ENCODE assay signal across 36 cellular contexts in genomic region chr19:39802958-39803357, GRCh38. TPM values are rescaled to one million over a fixed set of nuclear protein-coding genes. Genes with fewer than 3 reads are reported as not detected.
DNase-seq lines count a peak whose midpoint lies in the region; ATAC-seq, FAIRE-seq and TF ChIP-seq lines count a peak whose summit lies in the region.
"Had no signal": no experiment of that assay in that cellular context is flagged by ENCODE, and none has a peak within 500 bp of the region (broad histone marks: within the 10 kb centered on the region; RNA-seq: fewer than 3 reads in every experiment).

No MANE protein-coding gene starts in this region.

- peaks cover 1% of the 10 kb centered on the region for H3K9me3 Mint-ChIP-seq in neural crest cell
- H3K9me3 Mint-ChIP-seq: activated CD4-positive, alpha-beta T cell treated with anti-CD3 and anti-CD28 coated beads, Interleukin-2, amount 10 ng/mL, durations not matched to agents 24 days and 14 days; dendritic cell treated with granulocyte-macrophage colony-stimulating factor and Interleukin-4, amounts not matched to agents 40 ng/mL and 50 ng/mL, for 4 days; endodermal cell had no signal

- H3K9me3 ChIP-seq in HepG2 (ENCODE audit: low read length) (no peaks in the 10 kb centered on the region), right lobe of liver (no peaks in the 10 kb centered on the region), SJCRH30 (replicated peaks) (no peaks in the 10 kb centered on the region)
- H3K9me3 ChIP-seq: esophagus squamous epithelium, HAP-1, stomach, tibial nerve had no signal

- H2AFZ ChIP-seq in HepG2 (ENCODE audit: low read length): no peak overlapping the region
- H2AFZ ChIP-seq: hepatocyte had no signal

- in situ Hi-C loops in HepG2 (cut with HindIII; ENCODE audit: extremely low pct_ligation_motif_present, low pct_unique_long_range_greater_than_20kb): no loop called here

- no peaks in the 10 kb centered on the region for H4K20me1 ChIP-seq in HepG2 (ENCODE audit: insufficient read depth, low read length)

- H3K9ac ChIP-seq in HepG2 (ENCODE audit: insufficient read depth, low read depth, low read length): no peak overlapping the region
- H3K9ac ChIP-seq: KMS-11 had no signal

- POLR2A ChIA-PET in HepG2 (lab: Yijun Ruan, JAX): no interaction called here

- intact Hi-C loops in HepG2 (cut with micrococcal nuclease; ENCODE audit: unreplicated experiment) (no loop called here), right lobe of liver (cut with DNase I) (no loop called here)

- CTCF ChIA-PET in HepG2 (lab: Yijun Ruan, JAX; ENCODE audit: low intra/inter-chr PET ratio, low total read pairs): no interaction called here

- no peak for DNase-seq in HepG2 (ENCODE audit: low spot score)
- DNase-seq in right lobe of liver: no peak
- DNase-seq in SJCRH30: peak; percentile 78 to 93
- no peak for DNase-seq in neural crest cell (ENCODE audit: low read depth, low spot score)
- no peak for DNase-seq in NK-92 treated with Interleukin-12 subunit alpha and Interleukin-12 subunit beta, amount 100 ng/mL, for 24 hours (lab: John Stamatoyannopoulos, UW)
- DNase-seq in RKO (ENCODE audit: low spot score): no peak
- DNase-seq: activated CD4-positive, alpha-beta T cell treated with anti-CD3 and anti-CD28 coated beads, Interleukin-2, amount 10 ng/mL, durations not matched to agents 24 days and 14 days; activated gamma-delta T cell treated with Interleukin-2 at 50 U/mL for 16 hours; activated T-cell treated with anti-CD3 and anti-CD28 coated beads, Interleukin-2, amount 50 U/mL, for 1 hour; C1 segment of cervical spinal cord; central memory CD4-positive, alpha-beta T cell; DND-41; endodermal cell; esophagus squamous epithelium; foreskin melanocyte; left cardiac atrium; NCI-H1436; NCI-H82; nucleus accumbens; OCI-M1; stimulated activated CD4-positive, alpha-beta T cell treated with anti-CD3 and anti-CD28 coated beads, Interleukin-1b, Interleukin-23, amount 100 ng/mL, for 48 hours; stimulated activated CD8-positive, alpha-beta memory T cell treated with anti-CD3 and anti-CD28 coated beads, Interleukin-4, amount 100 ng/mL, for 48 hours; stomach had no signal

- ATAC-seq in HepG2 (no peak), right lobe of liver (no peak), HG02981 (IDR thresholded peaks at IDR 0.05; ENCODE audit: unreplicated experiment) (no peak)
- ATAC-seq: left cardiac atrium, Right ventricle myocardium inferior had no signal

- H3K27me3 ChIP-seq in HepG2 (ENCODE audit: control insufficient read depth in 1 of 2, insufficient read depth in 2 of 2, low read length in 2 of 2) (peaks cover 0 to 3% of the 10 kb centered on the region in 2 experiments; a peak in 1 of 5 replicates), right lobe of liver (no peaks in the 10 kb centered on the region), SJCRH30 (no peaks in the 10 kb centered on the region; the same call in 1 of the 2 replicates)

- no peak overlapping the region for H3K4me2 ChIP-seq in HepG2 (ENCODE audit: low read depth, low read length)
- H3K4me2 ChIP-seq: hepatocyte, KMS-11 had no signal

- no peaks in the 10 kb centered on the region for H3K4me1 ChIP-seq in HepG2 (ENCODE audit: insufficient read depth, low read length)
- no peaks in the 10 kb centered on the region for H3K4me1 ChIP-seq in right lobe of liver
- H3K4me1 ChIP-seq in SJCRH30: peaks cover 15% of the 10 kb centered on the region
- H3K4me1 ChIP-seq: esophagus squamous epithelium, HAP-1, stomach, tibial nerve had no signal

- no peaks in the 10 kb centered on the region for H3K36me3 Mint-ChIP-seq in neural crest cell (ENCODE audit: low read depth)

- TF ChIP-seq POLR2A in HepG2 (IDR thresholded peaks at IDR 0.05; ENCODE audit: insufficient read depth in 1 of 2, low read depth in 2 of 2, low read length in 2 of 2): no peak
- no peak for TF ChIP-seq POLR2A in right lobe of liver (IDR thresholded peaks at IDR 0.05)

- FAIRE-seq in HepG2 (lab: Jason Lieb, UNC): no peak
- FAIRE-seq: GM18507, HTR-8/SVneo had no signal

- H3K79me2 ChIP-seq in HepG2 (ENCODE audit: insufficient read depth, low read length): no peaks in the 10 kb centered on the region
- H3K79me2 ChIP-seq: hepatocyte had no signal

- H3K4me3 Mint-ChIP-seq in neural crest cell: no peak overlapping the region
- H3K4me3 Mint-ChIP-seq: activated CD4-positive, alpha-beta T cell treated with anti-CD3 and anti-CD28 coated beads, Interleukin-2, amount 10 ng/mL, durations not matched to agents 24 days and 14 days; dendritic cell treated with granulocyte-macrophage colony-stimulating factor and Interleukin-4, amounts not matched to agents 40 ng/mL and 50 ng/mL, for 4 days; endodermal cell; T-helper 2 cell treated with Interferon-gamma antibody and Interleukin-4, amounts not matched to agents 5 μg/mL and 100 μg/mL, for 36 hours had no signal

- 10% methylated on average over 4 of the region's 4 CpGs for WGBS in HepG2 (ENCODE audit: low lambda C conversion rate)
- WGBS in right lobe of liver (ENCODE audit: insufficient coverage, low coverage, low lambda C conversion rate, missing lambda C conversion rate): 0% methylated on average over 1 of the region's 4 CpGs

- H3K27me3 Mint-ChIP-seq in neural crest cell (ENCODE audit: low read depth): peaks cover 28% of the 10 kb centered on the region

- no peaks in the 10 kb centered on the region for H3K36me3 ChIP-seq in HepG2 (replicated peaks in 1 of 2; ENCODE audit: control insufficient read depth in 1 of 2, insufficient read depth in 2 of 2, low read length in 2 of 2)
- H3K36me3 ChIP-seq in right lobe of liver: no peaks in the 10 kb centered on the region
- H3K36me3 ChIP-seq in SJCRH30: no peaks in the 10 kb centered on the region
- H3K36me3 ChIP-seq: esophagus squamous epithelium, HAP-1, stomach, tibial nerve had no signal

- H3K27ac Mint-ChIP-seq in neural crest cell (ENCODE audit: unreplicated experiment): peak overlapping the region; percentile 91
- H3K27ac Mint-ChIP-seq: activated CD4-positive, alpha-beta T cell treated with anti-CD3 and anti-CD28 coated beads, Interleukin-2, amount 10 ng/mL, durations not matched to agents 24 days and 14 days; dendritic cell treated with granulocyte-macrophage colony-stimulating factor and Interleukin-4, amounts not matched to agents 40 ng/mL and 50 ng/mL, for 4 days; endodermal cell; T-helper 2 cell treated with Interferon-gamma antibody and Interleukin-4, amounts not matched to agents 5 μg/mL and 100 μg/mL, for 36 hours had no signal

- TF ChIP-seq CTCF in HepG2 (CRISPR knock-in tag; IDR thresholded peaks at IDR 0.05) (no peak), right lobe of liver (IDR thresholded peaks at IDR 0.05) (no peak), neural crest cell (conservative IDR thresholded peaks at IDR 0.05) (no peak)

- no peak for TF ChIP-seq RAD21 in HepG2 (CRISPR knock-in tag; IDR thresholded peaks at IDR 0.05)

- H3K27ac ChIP-seq in HepG2 (ENCODE audit: extremely low read length, insufficient read depth, low read length): no peak overlapping the region
- H3K27ac ChIP-seq in right lobe of liver: no peak overlapping the region
- no peak overlapping the region for H3K27ac ChIP-seq in SJCRH30
- H3K27ac ChIP-seq: esophagus squamous epithelium, hepatocyte, KMS-11, skin epidermis, stomach, tibial nerve had no signal

- H3K4me3 ChIP-seq in HepG2 (replicated peaks in 1 of 3; ENCODE audit: insufficient read depth in 1 of 3, low read depth in 2 of 3, low read length in 3 of 3): no peak overlapping the region
- no peak overlapping the region for H3K4me3 ChIP-seq in right lobe of liver
- H3K4me3 ChIP-seq in SJCRH30: no peak overlapping the region
- H3K4me3 ChIP-seq: esophagus squamous epithelium, HAP-1, hepatocyte, skin epidermis, stomach, tibial nerve had no signal

- BruUV-seq in HepG2 (replicated peaks; lab: Mats Ljungman, UMichigan): no TSS peak

- no peak for TF ChIP-seq EP300 in HepG2 (IDR thresholded peaks at IDR 0.05; ENCODE audit: low read depth in 2 of 2, low read length in 2 of 2)
- TF ChIP-seq EP300 in HepG2 (CRISPR knock-in tag; IDR thresholded peaks at IDR 0.05; ENCODE audit: borderline replicate concordance): no peak

- H3K4me1 Mint-ChIP-seq in neural crest cell: no peaks in the 10 kb centered on the region
- H3K4me1 Mint-ChIP-seq: activated CD4-positive, alpha-beta T cell treated with anti-CD3 and anti-CD28 coated beads, Interleukin-2, amount 10 ng/mL, durations not matched to agents 24 days and 14 days; endodermal cell had no signal

RNA-seq across cellular contexts. Expression of gene LEUTX, which starts 24.3 kb away (rescaled TPM):
- total RNA-seq in HepG2 (2016; rRNA removed; fragmentation: Illumina TruSeq; extraction: Trizol) (not detected in 2 replicates), right lobe of liver (not detected), neural crest cell (not detected in 2 replicates)
- total RNA-seq in HepG2 (2016; cell fraction: cytosol; rRNA removed; fragmentation: Illumina TruSeq; extraction: Trizol; ENCODE audit: low read depth): not detected in 2 replicates
- total RNA-seq in HepG2 (2016; cell fraction: insoluble cytoplasmic fraction; rRNA removed; fragmentation: Illumina TruSeq; extraction: Trizol): not detected in 2 replicates
- not detected in 2 replicates for total RNA-seq in HepG2 (2016; cell fraction: membrane; rRNA removed; fragmentation: Illumina TruSeq; extraction: Trizol)
- total RNA-seq in HepG2 (2016; cell fraction: nucleus; rRNA removed; fragmentation: Illumina TruSeq; extraction: Trizol): not detected in 2 replicates
- not detected in 2 replicates for polyA plus RNA-seq in HepG2 (2011; rRNA removed)
- polyA plus RNA-seq in HepG2 (2011; cell fraction: cytosol; rRNA removed): not detected in 2 replicates
- not detected in 2 replicates for polyA plus RNA-seq in HepG2 (2011; cell fraction: nucleus; rRNA removed)
- not detected in 2 replicates for polyA plus RNA-seq in HepG2 (2012)
- polyA plus RNA-seq in HepG2 (2016; cell fraction: cytosol; fragmentation: Illumina TruSeq; extraction: Trizol; ENCODE audit: low read depth): not detected in 2 replicates
- not detected in 2 replicates for polyA plus RNA-seq in HepG2 (2016; cell fraction: insoluble cytoplasmic fraction; fragmentation: Illumina TruSeq; extraction: Trizol; ENCODE audit: low read depth)
- not detected in 2 replicates for polyA plus RNA-seq in HepG2 (2016; cell fraction: membrane; fragmentation: Illumina TruSeq; extraction: Trizol; ENCODE audit: low read depth)
- polyA plus RNA-seq in HepG2 (2016; cell fraction: nucleus; fragmentation: Illumina TruSeq; extraction: Trizol; ENCODE audit: insufficient read depth, low read depth): not detected in 2 replicates
- not detected in 2 replicates for polyA minus RNA-seq in HepG2 (2011; rRNA and poly(A)+ RNA removed; ENCODE audit: low replicate concordance)
- not detected in 2 replicates for polyA minus RNA-seq in HepG2 (2011; cell fraction: cytosol; rRNA and poly(A)+ RNA removed)
- polyA minus RNA-seq in HepG2 (2011; cell fraction: nucleus; rRNA and poly(A)+ RNA removed): not detected in 2 replicates
- total RNA-seq in SJCRH30 (2014; rRNA removed; shearing (Covaris generic)): not detected in 2 replicates
- total RNA-seq: activated CD4-positive, alpha-beta T cell treated with anti-CD3 and anti-CD28 coated beads, Interleukin-2, amount 10 ng/mL, durations not matched to agents 24 days and 14 days; activated CD8-positive, alpha-beta memory T cell treated with anti-CD3 and anti-CD28 coated beads for 36 hours; endodermal cell; esophagus squamous epithelium; hepatocyte; left cardiac atrium; Right ventricle myocardium inferior; stomach; tibial nerve had no signal
- polyA plus RNA-seq: AG04450, hepatocyte, stomach had no signal

RNA-seq across cellular contexts. Expression of gene DYRK1B, which starts 31.0 kb away (rescaled TPM):
- 0.45 and 0.82 TPM in 2 replicates for total RNA-seq in HepG2 (2016; rRNA removed; fragmentation: Illumina TruSeq; extraction: Trizol)
- total RNA-seq in HepG2 (2016; cell fraction: cytosol; rRNA removed; fragmentation: Illumina TruSeq; extraction: Trizol; ENCODE audit: low read depth): 1.2 and 1.7 TPM in 2 replicates
- total RNA-seq in HepG2 (2016; cell fraction: insoluble cytoplasmic fraction; rRNA removed; fragmentation: Illumina TruSeq; extraction: Trizol): 0.39 and 1.3 TPM in 2 replicates
- 1.00 and 1.1 TPM in 2 replicates for total RNA-seq in HepG2 (2016; cell fraction: membrane; rRNA removed; fragmentation: Illumina TruSeq; extraction: Trizol)
- total RNA-seq in HepG2 (2016; cell fraction: nucleus; rRNA removed; fragmentation: Illumina TruSeq; extraction: Trizol): 1.3 and 1.5 TPM in 2 replicates
- 1.1 and 1.3 TPM in 2 replicates for polyA plus RNA-seq in HepG2 (2011; rRNA removed)
- 0.50 and 0.64 TPM in 2 replicates for polyA plus RNA-seq in HepG2 (2011; cell fraction: cytosol; rRNA removed)
- 5.0 and 6.5 TPM in 2 replicates for polyA plus RNA-seq in HepG2 (2011; cell fraction: nucleus; rRNA removed)
- 2.0 and 2.5 TPM in 2 replicates for polyA plus RNA-seq in HepG2 (2012)
- 1.7 and 1.9 TPM in 2 replicates for polyA plus RNA-seq in HepG2 (2016; cell fraction: cytosol; fragmentation: Illumina TruSeq; extraction: Trizol; ENCODE audit: low read depth)
- polyA plus RNA-seq in HepG2 (2016; cell fraction: insoluble cytoplasmic fraction; fragmentation: Illumina TruSeq; extraction: Trizol; ENCODE audit: low read depth): 0.58 and 0.68 TPM in 2 replicates
- 1.8 and 2.4 TPM in 2 replicates for polyA plus RNA-seq in HepG2 (2016; cell fraction: membrane; fragmentation: Illumina TruSeq; extraction: Trizol; ENCODE audit: low read depth)
- polyA plus RNA-seq in HepG2 (2016; cell fraction: nucleus; fragmentation: Illumina TruSeq; extraction: Trizol; ENCODE audit: insufficient read depth, low read depth): 4.3 and 5.9 TPM in 2 replicates
- 1.2 and 13.7 TPM in 2 replicates for polyA minus RNA-seq in HepG2 (2011; rRNA and poly(A)+ RNA removed; ENCODE audit: low replicate concordance)
- not detected in 2 replicates for polyA minus RNA-seq in HepG2 (2011; cell fraction: cytosol; rRNA and poly(A)+ RNA removed)
- 1.3 and 2.7 TPM in 2 replicates for polyA minus RNA-seq in HepG2 (2011; cell fraction: nucleus; rRNA and poly(A)+ RNA removed)
- 1 to 10 TPM; 2.5 to 6.3 (median 4.4) TPM for total RNA-seq in right lobe of liver
- 14.4 and 15.2 TPM in 2 replicates for total RNA-seq in SJCRH30 (2014; rRNA removed; shearing (Covaris generic))
- 40.5 and 44.9 TPM in 2 replicates for total RNA-seq in neural crest cell

RNA-seq across cellular contexts. Expression of gene FBL, which starts 43.2 kb away (rescaled TPM):
- 153 and 235 TPM in 2 replicates for total RNA-seq in HepG2 (2016; rRNA removed; fragmentation: Illumina TruSeq; extraction: Trizol)
- 97.6 and 118 TPM in 2 replicates for total RNA-seq in HepG2 (2016; cell fraction: cytosol; rRNA removed; fragmentation: Illumina TruSeq; extraction: Trizol; ENCODE audit: low read depth)
- 156 and 237 TPM in 2 replicates for total RNA-seq in HepG2 (2016; cell fraction: insoluble cytoplasmic fraction; rRNA removed; fragmentation: Illumina TruSeq; extraction: Trizol)
- 195 and 220 TPM in 2 replicates for total RNA-seq in HepG2 (2016; cell fraction: membrane; rRNA removed; fragmentation: Illumina TruSeq; extraction: Trizol)
- total RNA-seq in HepG2 (2016; cell fraction: nucleus; rRNA removed; fragmentation: Illumina TruSeq; extraction: Trizol): 85.6 and 92.5 TPM in 2 replicates
- 408 and 468 TPM in 2 replicates for polyA plus RNA-seq in HepG2 (2011; rRNA removed)
- polyA plus RNA-seq in HepG2 (2011; cell fraction: cytosol; rRNA removed): 399 and 528 TPM in 2 replicates
- 142 and 169 TPM in 2 replicates for polyA plus RNA-seq in HepG2 (2011; cell fraction: nucleus; rRNA removed)
- polyA plus RNA-seq in HepG2 (2012): 311 and 349 TPM in 2 replicates
- 376 and 452 TPM in 2 replicates for polyA plus RNA-seq in HepG2 (2016; cell fraction: cytosol; fragmentation: Illumina TruSeq; extraction: Trizol; ENCODE audit: low read depth)
- 420 and 553 TPM in 2 replicates for polyA plus RNA-seq in HepG2 (2016; cell fraction: insoluble cytoplasmic fraction; fragmentation: Illumina TruSeq; extraction: Trizol; ENCODE audit: low read depth)
- 376 and 422 TPM in 2 replicates for polyA plus RNA-seq in HepG2 (2016; cell fraction: membrane; fragmentation: Illumina TruSeq; extraction: Trizol; ENCODE audit: low read depth)
- 243 and 256 TPM in 2 replicates for polyA plus RNA-seq in HepG2 (2016; cell fraction: nucleus; fragmentation: Illumina TruSeq; extraction: Trizol; ENCODE audit: insufficient read depth, low read depth)
- 543 and 868 TPM in 2 replicates for polyA minus RNA-seq in HepG2 (2011; rRNA and poly(A)+ RNA removed; ENCODE audit: low replicate concordance)
- polyA minus RNA-seq in HepG2 (2011; cell fraction: cytosol; rRNA and poly(A)+ RNA removed): 96.2 and 102 TPM in 2 replicates
- 21.2 and 34.9 TPM in 2 replicates for polyA minus RNA-seq in HepG2 (2011; cell fraction: nucleus; rRNA and poly(A)+ RNA removed)
- total RNA-seq in right lobe of liver: 10 to 100 TPM; 46.1 to 76.2 (median 51.4) TPM
- 569 and 597 TPM in 2 replicates for total RNA-seq in SJCRH30 (2014; rRNA removed; shearing (Covaris generic))
- 473 and 489 TPM in 2 replicates for total RNA-seq in neural crest cell

Comparison
In these comparisons a context has a peak if more than half of its experiments do, and no peak if none do; other contexts are left out.
1. DNase-seq: peak in SJCRH30 (2 of 2); none in HepG2 (single experiment), right lobe of liver (0 of 3), neural crest cell (single experiment), NK-92 treated with Interleukin-12 subunit alpha and Interleukin-12 subunit beta, amount 100 ng/mL, for 24 hours (single experiment) and RKO (single experiment).